Comparison of ENCODE assay signal across 19 cellular contexts in the genomic region with DNA sequence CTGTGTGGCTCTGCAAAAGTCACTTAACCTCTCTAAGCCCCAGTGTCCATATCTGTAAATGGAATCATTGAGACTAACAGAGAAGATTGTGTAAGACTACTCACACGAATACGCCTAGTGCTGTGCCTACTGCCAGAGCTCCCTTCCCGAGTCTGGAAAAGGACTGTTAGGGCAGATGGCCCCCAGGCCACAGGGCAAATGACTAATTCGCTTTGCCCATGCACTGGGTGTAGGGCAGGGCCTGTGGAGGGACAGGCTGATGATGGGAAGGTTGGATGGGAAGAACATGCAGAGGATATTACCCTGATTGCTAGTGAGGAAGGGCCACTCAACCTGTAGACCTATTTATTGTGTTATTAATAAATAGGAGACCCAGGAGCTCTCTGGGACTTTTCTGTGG. TPM values are rescaled to one million over a fixed set of nuclear protein-coding genes. Genes with fewer than 3 reads are reported as not detected.
DNase-seq lines count a peak whose midpoint lies in the region; ATAC-seq lines count a peak whose summit lies in the region.
"Had no signal": no experiment of that assay in that cellular context is flagged by ENCODE, and none has a peak within 500 bp of the region (broad histone marks: within the 10 kb centered on the region; RNA-seq: fewer than 3 reads in every experiment).

No MANE protein-coding gene starts in this region.

- H3K18ac ChIP-seq in mesenchymal stem cell (ENCODE audit: low read depth in 1 of 2, low read length in 2 of 2) = no peak overlapping the region

- WGBS in mesenchymal stem cell = 72% methylated on average over 4 of the region's 4 CpGs

- peak overlapping the region in 1 of 2 experiments; percentile 57 for H2BK12ac ChIP-seq in mesenchymal stem cell (ENCODE audit: low read length in 2 of 2)

- H4K8ac ChIP-seq in mesenchymal stem cell (ENCODE audit: low read length) = no peak overlapping the region

- H3K14ac ChIP-seq in mesenchymal stem cell (ENCODE audit: low read length in 2 of 2) = no peak overlapping the region

- H2BK15ac ChIP-seq in mesenchymal stem cell (ENCODE audit: low read depth, poor library complexity, severe bottlenecking) = no peak overlapping the region

- no peaks in the 10 kb centered on the region for H3K79me1 ChIP-seq in mesenchymal stem cell (replicated peaks; ENCODE audit: low read length, poor library complexity, severe bottlenecking)

- DNase-seq in DMS 273 (lab: John Stamatoyannopoulos, UW; ENCODE audit: unreplicated experiment) (peak; percentile 40), DMS 273 treated with DMSO at 0.1 percent for 48 hours (lab: John Stamatoyannopoulos, UW) (no peak), cerebellar cortex (ENCODE audit: low spot score) (peak; percentile 18), mesenchymal stem cell (peak; percentile 37), substantia nigra (lab: John Stamatoyannopoulos, UW) (no peak), NCI-H2171 treated with DMSO at 0.1 percent for 48 hours (lab: John Stamatoyannopoulos, UW) (no peak), NCI-H524 treated with DMSO at 0.1 percent for 48 hours (lab: John Stamatoyannopoulos, UW) (no peak)
- DNase-seq in activated T-cell treated with anti-CD3 and anti-CD28 coated beads, Interleukin-2, amount 50 U/mL, for 72 hours = no peak
- DNase-seq: activated effector memory CD4-positive, alpha-beta T cell treated with Interleukin-2 at 50 U/mL for 16 hours; BE2C; endodermal cell; left colon; NCI-H2029 treated with DMSO at 0.1 percent for 48 hours; NCI-H510A had no signal

- no peak overlapping the region for H3K4ac ChIP-seq in mesenchymal stem cell (ENCODE audit: low read depth in 1 of 2, low read length in 2 of 2)

- H2BK120ac ChIP-seq in mesenchymal stem cell (ENCODE audit: low read depth, low read length) = no peak overlapping the region

- peaks cover 24% of the 10 kb centered on the region for H3K4me1 Mint-ChIP-seq in activated T-cell treated with anti-CD3 and anti-CD28 coated beads, Interleukin-2, amount 50 U/mL, for 72 hours (ENCODE audit: low read depth)

- H2BK5ac ChIP-seq in mesenchymal stem cell (ENCODE audit: low read depth, low read length, poor library complexity, severe bottlenecking) = no peak overlapping the region

- no peak for ATAC-seq in activated T-cell treated with anti-CD3 and anti-CD28 coated beads, Interleukin-2, amount 50 U/mL, for 72 hours (replicated peaks in 1 of 2)
- ATAC-seq: left colon had no signal

- H4K91ac ChIP-seq in mesenchymal stem cell (ENCODE audit: low read length) = no peak overlapping the region

- no peak overlapping the region for H3K27ac Mint-ChIP-seq in activated T-cell treated with anti-CD3 and anti-CD28 coated beads, Interleukin-2, amount 50 U/mL, for 72 hours
- H3K27ac Mint-ChIP-seq: endodermal cell had no signal

- H2AK5ac ChIP-seq in mesenchymal stem cell (ENCODE audit: low read length, severe bottlenecking) = no peak overlapping the region

- H3K4me1 ChIP-seq in mesenchymal stem cell (ENCODE audit: control insufficient read depth, insufficient read depth, low read depth, low read length) = peaks cover 11% of the 10 kb centered on the region

- H3K36me3 Mint-ChIP-seq in activated T-cell treated with anti-CD3 and anti-CD28 coated beads, Interleukin-2, amount 50 U/mL, for 72 hours (ENCODE audit: insufficient read depth in 2 of 2) = no peaks in the 10 kb centered on the region

- H3K23ac ChIP-seq in mesenchymal stem cell (ENCODE audit: low read length in 2 of 2) = no peak overlapping the region

- H3K4me3 ChIP-seq in mesenchymal stem cell (ENCODE audit: insufficient read depth in 1 of 2, low read depth in 1 of 2, low read length in 2 of 2) = no peak overlapping the region
- H3K4me3 ChIP-seq: HAP-1 had no signal

- no peak overlapping the region for H3K4me3 Mint-ChIP-seq in activated T-cell treated with anti-CD3 and anti-CD28 coated beads, Interleukin-2, amount 50 U/mL, for 72 hours
- H3K4me3 Mint-ChIP-seq: central memory CD8-positive, alpha-beta T cell; endodermal cell had no signal

- H3K4me2 ChIP-seq in mesenchymal stem cell (ENCODE audit: low read length, poor library complexity, severe bottlenecking) = no peak overlapping the region

- H3K27ac ChIP-seq in mesenchymal stem cell (ENCODE audit: low read length, poor library complexity, severe bottlenecking) (no peak overlapping the region), substantia nigra (ENCODE audit: low read depth, low read length, poor library complexity, severe bottlenecking) (peak overlapping the region; percentile 63)
- H3K27ac ChIP-seq: 22Rv1 had no signal

- no peaks in the 10 kb centered on the region for H3K36me3 ChIP-seq in mesenchymal stem cell (ENCODE audit: control insufficient read depth in 1 of 2, insufficient read depth in 2 of 2, low read depth in 1 of 2, low read length in 2 of 2)
- H3K36me3 ChIP-seq: BE2C, HAP-1 had no signal

- no peaks in the 10 kb centered on the region for H3K9me3 ChIP-seq in mesenchymal stem cell (ENCODE audit: control insufficient read depth, low read length)
- H3K9me3 ChIP-seq: BE2C, HAP-1 had no signal

- peaks cover 19 to 22% of the 10 kb centered on the region in 2 experiments for H3K27me3 ChIP-seq in mesenchymal stem cell (ENCODE audit: control insufficient read depth in 1 of 2, insufficient read depth in 1 of 2, low read length in 2 of 2)
- H3K27me3 ChIP-seq: BE2C had no signal

- H2AFZ ChIP-seq in mesenchymal stem cell (ENCODE audit: low read depth, low read length) = peak overlapping the region; percentile 42

- H3K27me3 Mint-ChIP-seq in activated T-cell treated with anti-CD3 and anti-CD28 coated beads, Interleukin-2, amount 50 U/mL, for 72 hours (ENCODE audit: low read depth) = no peaks in the 10 kb centered on the region
- H3K27me3 Mint-ChIP-seq: central memory CD8-positive, alpha-beta T cell had no signal

- no peaks in the 10 kb centered on the region for H3K9me3 Mint-ChIP-seq in activated T-cell treated with anti-CD3 and anti-CD28 coated beads, Interleukin-2, amount 50 U/mL, for 72 hours
- H3K9me3 Mint-ChIP-seq: central memory CD8-positive, alpha-beta T cell; endodermal cell had no signal

- no peak overlapping the region for H3K9ac ChIP-seq in mesenchymal stem cell (ENCODE audit: low read length)

RNA-seq across cellular contexts. Expression of a gene that starts 4.2 kb away (rescaled TPM):
- polyA plus RNA-seq in mesenchymal stem cell (2013, experiment 1 of 2) = not detected
- polyA plus RNA-seq in mesenchymal stem cell (2013, experiment 2 of 2) = not detected
- not detected for total RNA-seq in activated T-cell treated with anti-CD3 and anti-CD28 coated beads, Interleukin-2, amount 50 U/mL, for 72 hours
- total RNA-seq: G401, subcutaneous adipose tissue had no signal

RNA-seq across cellular contexts. Expression of a gene that starts 12.9 kb away (rescaled TPM):
- polyA plus RNA-seq in mesenchymal stem cell (2013, experiment 1 of 2) = 6.2 TPM
- polyA plus RNA-seq in mesenchymal stem cell (2013, experiment 2 of 2) = 6.5 TPM
- 10 to 100 TPM in 1 of 2 donors, 1 to 10 TPM in 1; 8.9 to 10.1 TPM for total RNA-seq in activated T-cell treated with anti-CD3 and anti-CD28 coated beads, Interleukin-2, amount 50 U/mL, for 72 hours

RNA-seq across cellular contexts. Expression of a gene that starts 26.0 kb away (rescaled TPM):
- polyA plus RNA-seq in mesenchymal stem cell (2013, experiment 1 of 2) = 0.36 TPM
- 0.36 TPM for polyA plus RNA-seq in mesenchymal stem cell (2013, experiment 2 of 2)
- 1 to 10 TPM; 2.1 to 2.6 TPM for total RNA-seq in activated T-cell treated with anti-CD3 and anti-CD28 coated beads, Interleukin-2, amount 50 U/mL, for 72 hours

RNA-seq across cellular contexts. Expression of a gene that starts 41.6 kb away (rescaled TPM):
- 4.1 TPM for polyA plus RNA-seq in mesenchymal stem cell (2013, experiment 1 of 2)
- polyA plus RNA-seq in mesenchymal stem cell (2013, experiment 2 of 2) = 4.2 TPM
- 10 to 100 TPM; 15.8 to 16.5 TPM for total RNA-seq in activated T-cell treated with anti-CD3 and anti-CD28 coated beads, Interleukin-2, amount 50 U/mL, for 72 hours

RNA-seq across cellular contexts. Expression of a gene that starts 51.8 kb away (rescaled TPM):
- 2.0 TPM for polyA plus RNA-seq in mesenchymal stem cell (2013, experiment 1 of 2)
- polyA plus RNA-seq in mesenchymal stem cell (2013, experiment 2 of 2) = 2.0 TPM
- total RNA-seq in activated T-cell treated with anti-CD3 and anti-CD28 coated beads, Interleukin-2, amount 50 U/mL, for 72 hours = 10 to 100 TPM; 11.9 to 13.3 TPM

Comparison
In these comparisons a context has a peak if more than half of its experiments do, and no peak if none do; other contexts are left out.
1. DNase-seq: peak in DMS 273 (single experiment), cerebellar cortex (single experiment) and mesenchymal stem cell (single experiment); none in DMS 273 treated with DMSO at 0.1 percent for 48 hours (single experiment), substantia nigra (0 of 49), NCI-H2171 treated with DMSO at 0.1 percent for 48 hours (single experiment), NCI-H524 treated with DMSO at 0.1 percent for 48 hours (single experiment) and activated T-cell treated with anti-CD3 and anti-CD28 coated beads, Interleukin-2, amount 50 U/mL, for 72 hours (0 of 2).